Comparison of ENCODE assay signal across 7 cellular contexts in genomic region chr15:92393287-92393993, GRCh38. TPM values are rescaled to one million over a fixed set of nuclear protein-coding genes. Genes with fewer than 3 reads are reported as not detected.
A peak's percentile ranks its signal among the peaks of the same experiment; 100 is the strongest.
DNase-seq lines count a peak whose midpoint lies in the region; ATAC-seq and TF ChIP-seq lines count a peak whose summit lies in the region.

TSS of gene ST8SIA2 (plus strand) at chr15:92393881. CDS start at chr15:92394065, 184 bp downstream.

- H3K4me3 ChIP-seq in H7 (ENCODE audit: insufficient read depth, low read depth, low read length) (peak within 1 kb of the TSS; percentile 78), sigmoid colon (peak within 1 kb of the TSS in 3 of 4 donors; percentile 12 to 37 (median 30))

- no peak for ATAC-seq in GM18907 (IDR thresholded peaks at IDR 0.05; ENCODE audit: unreplicated experiment)

- TF ChIP-seq CTCF in sigmoid colon (IDR thresholded peaks at IDR 0.05) = no peak

- no peaks in the 10 kb centered on the region for H3K9me3 ChIP-seq in sigmoid colon

- H3K36me3 ChIP-seq in H7 (replicated peaks; ENCODE audit: control insufficient read depth, insufficient read depth, low read length) (no peaks in the 10 kb centered on the region), sigmoid colon (no peaks in the 10 kb centered on the region)

- intact Hi-C loops in sigmoid colon (cut with DNase I) = no loop called here

- no peak for TF ChIP-seq POLR2A in sigmoid colon (IDR thresholded peaks at IDR 0.05)

- no peak within 1 kb of the TSS for H3K27ac ChIP-seq in sigmoid colon

- DNase-seq in H7 (peak; percentile 94), NCI-H748 treated with DMSO at 0.1 percent for 48 hours (lab: John Stamatoyannopoulos, UW) (peak; percentile 22), germinal center (ENCODE audit: low spot score) (peak; percentile 27), sigmoid colon (no peak), HT-29 (ENCODE audit: low spot score) (no peak)
- no peak for DNase-seq in activated CD8-positive, alpha-beta memory T cell treated with anti-CD3 and anti-CD28 coated beads, Interleukin-2, amount 50 U/mL, for 48 hours

- 1% methylated on average over 67 of the region's 67 CpGs for WGBS in sigmoid colon, 2 donors

- no peak for TF ChIP-seq EP300 in sigmoid colon (IDR thresholded peaks at IDR 0.05)

- H3K27me3 ChIP-seq in H7 (ENCODE audit: control insufficient read depth, insufficient read depth, low read length) (peaks cover 40% of the 10 kb centered on the region), sigmoid colon (peaks cover 25 to 62% (median 46%) of the 10 kb centered on the region in 3 donors)

- H3K4me1 ChIP-seq in sigmoid colon = peaks cover 0 to 18% (median 17%) of the 10 kb centered on the region in 4 donors

RNA-seq across cellular contexts. Expression of gene ST8SIA2, which starts in this region (rescaled TPM):
- total RNA-seq in H7 (2014; rRNA removed; shearing (Covaris generic)) = 3.7 and 11.8 TPM in 2 replicates
- under 1 TPM in 3 of 4 donors, not detected in 1; under 0.01 to 0.71 (median 0.16) TPM for total RNA-seq in sigmoid colon
- under 1 TPM in 2 of 3 donors, not detected in 1; under 0.01 to 0.23 TPM for polyA plus RNA-seq in sigmoid colon
- not detected in 2 replicates for total RNA-seq in HT-29 (2014; rRNA removed; shearing (Covaris generic))

Comparison
In these comparisons a context has a peak if more than half of its experiments do, and no peak if none do; other contexts are left out.
1. DNase-seq: peak in H7 (single experiment), NCI-H748 treated with DMSO at 0.1 percent for 48 hours (single experiment) and germinal center (single experiment); none in sigmoid colon (single experiment), activated CD8-positive, alpha-beta memory T cell treated with anti-CD3 and anti-CD28 coated beads, Interleukin-2, amount 50 U/mL, for 48 hours (single experiment) and HT-29 (single experiment).